ENCODE assay signal across 1 cellular context in the genomic region with DNA sequence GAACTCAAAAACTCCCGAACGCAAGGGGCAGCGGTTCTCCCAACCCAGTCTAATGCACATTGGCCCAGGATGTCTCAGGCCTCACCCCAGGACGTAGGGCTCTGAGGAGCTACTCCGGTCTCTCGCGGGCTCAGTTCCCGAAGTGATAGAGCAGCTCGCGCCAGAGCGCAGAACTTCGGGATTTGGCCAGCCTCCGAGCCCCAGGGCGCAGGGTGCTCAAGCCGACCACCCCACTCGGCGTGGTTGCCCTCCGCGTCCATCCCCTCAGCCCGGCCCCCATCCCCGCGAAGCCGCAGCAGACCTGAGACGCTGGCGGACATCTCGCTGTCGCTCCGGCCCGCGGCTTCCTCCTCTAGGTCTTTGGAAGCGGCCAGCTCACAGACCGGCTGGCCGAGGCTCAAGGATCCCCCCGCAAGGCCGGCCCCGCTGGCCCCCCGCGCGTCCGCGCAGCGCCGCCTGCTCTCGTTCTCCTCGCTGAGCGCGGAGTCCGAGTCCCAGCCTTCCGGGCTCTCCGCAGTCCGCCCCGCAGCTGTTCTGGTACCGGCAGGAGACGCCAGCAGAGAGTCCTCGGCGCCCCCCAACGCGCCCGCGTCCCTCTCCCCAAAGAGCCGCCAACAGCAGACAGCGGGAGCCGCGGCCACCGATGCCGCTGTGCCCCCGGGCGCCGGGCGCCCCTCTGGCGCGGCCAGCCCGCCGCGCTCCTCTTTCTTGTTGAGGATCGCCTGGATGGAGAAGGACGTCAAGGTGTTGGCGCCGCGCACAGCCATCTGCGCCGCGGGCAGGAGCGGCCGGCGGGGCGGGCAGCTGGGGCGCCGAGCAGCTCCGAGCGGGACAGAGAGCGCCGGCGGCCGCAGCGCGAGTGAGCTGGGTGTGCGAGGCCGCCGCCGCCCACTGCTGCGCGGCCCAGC.
TF ChIP-seq lines count a peak whose summit lies in the region.

TSS of gene NKX3-2 (minus strand) at position 861 of the 908 bp plus-strand sequence. CDS start at position 767, 94 bp downstream.

TF ChIP-seq in GM12878, 131 proteins besides CTCF, POLR2A, EP300 and RAD21 (continued from another document):
- no peak for TF ChIP-seq ZNF687 (IDR thresholded peaks at IDR 0.05)
